1 cellular context compared by ENCODE assay signal in genomic region chr6:48315051-48315719, GRCh38.
TF ChIP-seq lines count a peak whose summit lies in the region.

No MANE protein-coding gene starts in this region.

TF ChIP-seq in H1, 55 proteins besides CTCF, POLR2A, EP300 and RAD21:
- no peak for TF ChIP-seq SUZ12 (IDR thresholded peaks at IDR 0.05; ENCODE audit: low read length)
- no peak for TF ChIP-seq BACH1 (IDR thresholded peaks at IDR 0.05; ENCODE audit: low read length)
- no peak for TF ChIP-seq CBX8 (IDR thresholded peaks at IDR 0.05; ENCODE audit: borderline replicate concordance, low read depth, low read length)
- no peak for TF ChIP-seq E2F6 (IDR thresholded peaks at IDR 0.05)
- no peak for TF ChIP-seq MAFK (IDR thresholded peaks at IDR 0.05; ENCODE audit: low read depth, low read length)
- no peak for TF ChIP-seq SIRT6 (IDR thresholded peaks at IDR 0.05; ENCODE audit: low read length)
- TF ChIP-seq SIX5 (IDR thresholded peaks at IDR 0.05; ENCODE audit: low read depth, low read length) = no peak
- no peak for TF ChIP-seq CHD1 (IDR thresholded peaks at IDR 0.05; ENCODE audit: low read depth, low read length)
- TF ChIP-seq BRCA1 (IDR thresholded peaks at IDR 0.05; ENCODE audit: low read depth, low read length) = no peak
- TF ChIP-seq NANOG (IDR thresholded peaks at IDR 0.05; ENCODE audit: insufficient read depth, low read depth, low read length, poor library complexity, severe bottlenecking) = no peak
- no peak for TF ChIP-seq JUN (IDR thresholded peaks at IDR 0.05; ENCODE audit: low read depth, low read length)
- TF ChIP-seq HDAC2 (IDR thresholded peaks at IDR 0.05; ENCODE audit: borderline replicate concordance in 1 of 2, low read depth in 2 of 2, low read length in 2 of 2) = no peak
- TF ChIP-seq USF2 (IDR thresholded peaks at IDR 0.05; ENCODE audit: low read length) = no peak
- TF ChIP-seq CTBP2 (IDR thresholded peaks at IDR 0.05; ENCODE audit: borderline replicate concordance, insufficient read depth, insufficient read length, low read length) = no peak
- no peak for TF ChIP-seq KDM5A (IDR thresholded peaks at IDR 0.05; ENCODE audit: low read length)
